Comparison of ENCODE assay signal across 12 cellular contexts in genomic region chr19:34351382-34351802, GRCh38. TPM values are rescaled to one million over a fixed set of nuclear protein-coding genes. Genes with fewer than 3 reads are reported as not detected.
DNase-seq lines count a peak whose midpoint lies in the region; ATAC-seq, FAIRE-seq and TF ChIP-seq lines count a peak whose summit lies in the region.
"Had no signal": no experiment of that assay in that cellular context is flagged by ENCODE, and none has a peak within 500 bp of the region (broad histone marks: within the 10 kb centered on the region; RNA-seq: fewer than 3 reads in every experiment).

No MANE protein-coding gene starts in this region.

- no peak overlapping the region for H3K9ac ChIP-seq in GM12878 (ENCODE audit: control insufficient read depth, insufficient read depth, low read length)
- H3K9ac ChIP-seq: GM23248 had no signal

- H3K27ac ChIP-seq in GM12878 (ENCODE audit: control insufficient read depth, insufficient read depth): no peak overlapping the region
- peak overlapping the region; percentile 46 for H3K27ac ChIP-seq in thymus (ENCODE audit: low read depth)
- H3K27ac ChIP-seq: C4-2B, GM23248 had no signal

- TF ChIP-seq CTCF in GM12878 (IDR thresholded peaks at IDR 0.05 in 2 of 3, conservative IDR thresholded peaks at IDR 0.05 in 1 of 3; ENCODE audit: control insufficient read depth in 2 of 3, extremely low read depth in 1 of 3, insufficient read depth in 1 of 3, low read depth in 3 of 3, low read length in 3 of 3): no peak
- no peak for TF ChIP-seq CTCF in chondrocyte (IDR thresholded peaks at IDR 0.05)

- FAIRE-seq in GM12878 (lab: Jason Lieb, UNC): no peak

- no peak for DNase-seq in activated naive CD8-positive, alpha-beta T cell treated with anti-CD3 and anti-CD28 coated beads, Interleukin-2, amount 50 U/mL, for 24 hours
- peak; percentile 84 for DNase-seq in Jurkat, Clone E6-1 (ENCODE audit: low read depth, low spot score)
- DNase-seq in GM12878 (ENCODE audit: low read depth, low spot score): peak; percentile 25
- no peak for DNase-seq in NCI-H510A (lab: John Stamatoyannopoulos, UW)
- no peak for DNase-seq in chondrocyte (ENCODE audit: low spot score)
- DNase-seq: dermis blood vessel endothelial cell, GM23248, heart left ventricle had no signal

- SMC1A ChIA-PET in GM12878 (lab: Charles Lee; ENCODE audit: uncharacterized antibody, unreplicated experiment): interaction anchor here (1.2 to 1.7 kb wide), 2 partner anchors 9 to 75 kb away, joined by 3 to 4 read pairs; no protein-coding TSS in a partner anchor

- H3K4me3 ChIP-seq in Jurkat, Clone E6-1 (ENCODE audit: low read length): no peak overlapping the region
- H3K4me3 ChIP-seq in GM12878 (no peak overlapping the region), thymus (ENCODE audit: low read length) (no peak overlapping the region)
- H3K4me3 ChIP-seq: GM23248, heart left ventricle had no signal

- no peaks in the 10 kb centered on the region for H3K27me3 Mint-ChIP-seq in activated naive CD8-positive, alpha-beta T cell
- H3K27me3 Mint-ChIP-seq in activated naive CD8-positive, alpha-beta T cell treated with anti-CD3 and anti-CD28 coated beads, Interleukin-2, amount 50 U/mL, for 24 hours: no peaks in the 10 kb centered on the region
- no peaks in the 10 kb centered on the region for H3K27me3 Mint-ChIP-seq in chondrocyte (ENCODE audit: low read depth)

- H3K36me3 ChIP-seq in GM12878 (ENCODE audit: control insufficient read depth in 2 of 2, insufficient read depth in 2 of 2, low read length in 1 of 2) (peaks cover 3 to 4% of the 10 kb centered on the region in 2 experiments; a peak in 3 of 4 replicates), thymus (ENCODE audit: control insufficient read depth, insufficient read depth) (peaks cover 34% of the 10 kb centered on the region)

- POLR2A ChIA-PET in GM12878 (lab: Charles Lee): interaction anchor here (0.6 kb wide), 1 partner anchor 117 kb away, joined by 6 read pairs; no protein-coding TSS in a partner anchor

- CTCF ChIA-PET in GM12878 (lab: Yijun Ruan, JAX): interaction anchor here (1.0 to 1.5 kb wide), 3 partner anchors 8 to 80 kb away, joined by 3 to 5 read pairs (median 4); no protein-coding TSS in a partner anchor

- H3K4me1 ChIP-seq in GM12878 (ENCODE audit: control insufficient read depth, insufficient read depth, low read length): 0 out of 2 replicates have a peak, but pooled peaks cover 4% of the 10 kb centered on the region
- H3K4me1 ChIP-seq in thymus (ENCODE audit: control insufficient read depth, insufficient read depth, low read length): peaks cover 14% of the 10 kb centered on the region
- H3K4me1 ChIP-seq: heart left ventricle had no signal

- H3K4me3 Mint-ChIP-seq in activated naive CD8-positive, alpha-beta T cell: no peak overlapping the region
- no peak overlapping the region for H3K4me3 Mint-ChIP-seq in activated naive CD8-positive, alpha-beta T cell treated with anti-CD3 and anti-CD28 coated beads, Interleukin-2, amount 50 U/mL, for 24 hours
- no peak overlapping the region for H3K4me3 Mint-ChIP-seq in chondrocyte (ENCODE audit: unreplicated experiment)

- H2AFZ ChIP-seq in GM12878 (ENCODE audit: control insufficient read depth, low read depth, low read length): no peak overlapping the region
- H2AFZ ChIP-seq: GM23248 had no signal

- H3K27me3 ChIP-seq in GM12878 (replicated peaks in 1 of 2; ENCODE audit: control insufficient read depth in 2 of 2, insufficient read depth in 2 of 2, low read length in 1 of 2) (no peaks in the 10 kb centered on the region), thymus (ENCODE audit: control insufficient read depth, insufficient read depth) (no peaks in the 10 kb centered on the region)
- H3K27me3 ChIP-seq: heart left ventricle had no signal

- no peak overlapping the region for H3K4me2 ChIP-seq in GM12878 (ENCODE audit: control insufficient read depth, insufficient read depth)

- RAD21 ChIA-PET in GM12878 (lab: Charles Lee; ENCODE audit: unreplicated experiment): interaction anchor here (0.6 kb wide), 1 partner anchor 77 kb away, joined by 4 read pairs; the partner anchor contains the start of gene UBA2

- no peaks in the 10 kb centered on the region for H4K20me1 ChIP-seq in GM12878 (ENCODE audit: control insufficient read depth, insufficient read depth)

- no peak for TF ChIP-seq EP300 in GM12878 (IDR thresholded peaks at IDR 0.05; ENCODE audit: borderline replicate concordance in 1 of 2, control insufficient read depth in 1 of 2, low read depth in 2 of 2, low read length in 2 of 2)

- no peak for TF ChIP-seq POLR2A in GM12878 (IDR thresholded peaks at IDR 0.05; ENCODE audit: low read depth, low read length)

- H3K9me3 ChIP-seq in GM12878 (replicated peaks; ENCODE audit: control insufficient read depth, insufficient read depth, low read length) (no peaks in the 10 kb centered on the region), thymus (ENCODE audit: control insufficient read depth) (no peaks in the 10 kb centered on the region)
- H3K9me3 ChIP-seq: heart left ventricle had no signal

- BruUV-seq in GM12878 (replicated peaks; lab: Mats Ljungman, UMichigan): no TSS peak

- 25% methylated on average over 3 of the region's 3 CpGs for WGBS in GM12878 (ENCODE audit: insufficient coverage, insufficient replicate concordance, low lambda C conversion rate, missing lambda C conversion rate)
- WGBS in thymus: 45% methylated on average over 3 of the region's 3 CpGs

- no peaks in the 10 kb centered on the region for H3K36me3 Mint-ChIP-seq in activated naive CD8-positive, alpha-beta T cell
- H3K36me3 Mint-ChIP-seq in activated naive CD8-positive, alpha-beta T cell treated with anti-CD3 and anti-CD28 coated beads, Interleukin-2, amount 50 U/mL, for 24 hours (ENCODE audit: low read depth): peaks cover 3% of the 10 kb centered on the region
- H3K36me3 Mint-ChIP-seq in chondrocyte (ENCODE audit: low read depth): peaks cover 11% of the 10 kb centered on the region

- H3K4me1 Mint-ChIP-seq in activated naive CD8-positive, alpha-beta T cell (ENCODE audit: low read depth): peaks cover 22% of the 10 kb centered on the region
- peaks cover 16% of the 10 kb centered on the region for H3K4me1 Mint-ChIP-seq in activated naive CD8-positive, alpha-beta T cell treated with anti-CD3 and anti-CD28 coated beads, Interleukin-2, amount 50 U/mL, for 24 hours
- H3K4me1 Mint-ChIP-seq in chondrocyte (ENCODE audit: low read depth): no peaks in the 10 kb centered on the region

- peak overlapping the region; percentile 81 for H3K27ac Mint-ChIP-seq in activated naive CD8-positive, alpha-beta T cell
- H3K27ac Mint-ChIP-seq in activated naive CD8-positive, alpha-beta T cell treated with anti-CD3 and anti-CD28 coated beads, Interleukin-2, amount 50 U/mL, for 24 hours: no peak overlapping the region
- no peak overlapping the region for H3K27ac Mint-ChIP-seq in chondrocyte (ENCODE audit: unreplicated experiment)

- no peak for TF ChIP-seq RAD21 in GM12878 (IDR thresholded peaks at IDR 0.05; ENCODE audit: insufficient read depth, low read depth, low read length)

- H3K9me3 Mint-ChIP-seq in activated naive CD8-positive, alpha-beta T cell (ENCODE audit: low read depth): no peaks in the 10 kb centered on the region
- H3K9me3 Mint-ChIP-seq in activated naive CD8-positive, alpha-beta T cell treated with anti-CD3 and anti-CD28 coated beads, Interleukin-2, amount 50 U/mL, for 24 hours: no peaks in the 10 kb centered on the region
- H3K9me3 Mint-ChIP-seq in chondrocyte (ENCODE audit: low read depth): no peaks in the 10 kb centered on the region

- ATAC-seq in activated naive CD8-positive, alpha-beta T cell treated with anti-CD3 and anti-CD28 coated beads, Interleukin-2, amount 50 U/mL, for 24 hours: no peak
- ATAC-seq in GM12878: peak; percentile 74
- no peak for ATAC-seq in GM21447 (IDR thresholded peaks at IDR 0.05; ENCODE audit: unreplicated experiment)
- ATAC-seq: heart left ventricle had no signal

- in situ Hi-C loops in GM12878 (cut with MboI): no loop called here

- intact Hi-C loops in GM12878 (cut with micrococcal nuclease; ENCODE audit: unreplicated experiment): no loop called here

- no peaks in the 10 kb centered on the region for H3K79me2 ChIP-seq in GM12878 (ENCODE audit: control insufficient read depth, insufficient read depth, low read length)

RNA-seq across cellular contexts. Expression of gene GPI, which starts 13.6 kb away (rescaled TPM):
- polyA plus RNA-seq in Jurkat, Clone E6-1 (2012; ENCODE audit: insufficient read depth, insufficient read length): 407 TPM
- 401 and 455 TPM in 2 replicates for total RNA-seq in GM12878 (2013; cell fraction: nucleolus; rRNA removed)
- total RNA-seq in GM12878 (2014; rRNA removed) (190 and 208 TPM in 2 replicates), GM12878 (2014; rRNA removed; fragmentation: Illumina TruSeq; extraction: Trizol) (132 and 145 TPM in 2 replicates), GM12878 (2021) (389 and 390 TPM in 2 replicates), chondrocyte (209 to 228 TPM (median 221 TPM) in 3 replicates)
- polyA plus RNA-seq in GM12878 (2011; ENCODE audit: low read depth): 425 TPM
- polyA plus RNA-seq in GM12878 (2011; rRNA removed) (73.4 and 161 TPM in 2 replicates), GM12878 (2014; fragmentation: Illumina TruSeq; extraction: Trizol) (164 and 308 TPM in 2 replicates), GM12878 (2014; fragmentation: Nextera tagmentation; extraction: Ambion mirVana) (100 to 1,000 TPM; 124 to 133 TPM), GM12878 (2014; rRNA removed) (171 and 202 TPM in 2 replicates), GM12878 (2016; fragmentation: Nextera tagmentation; extraction: Ambion mirVana) (100 to 1,000 TPM; 387 to 400 TPM), thymus (90.1 TPM)
- 243 and 341 TPM in 2 replicates for polyA plus RNA-seq in GM12878 (2011; cell fraction: cytosol; rRNA removed)
- 464 and 522 TPM in 2 replicates for polyA plus RNA-seq in GM12878 (2011; cell fraction: nucleus; rRNA removed)
- 590 and 669 TPM in 2 replicates for polyA plus RNA-seq in GM12878 (2012)
- 290 and 381 TPM in 2 replicates for polyA minus RNA-seq in GM12878 (2011; rRNA and poly(A)+ RNA removed)
- 243 and 254 TPM in 2 replicates for polyA minus RNA-seq in GM12878 (2011; cell fraction: cytosol; rRNA and poly(A)+ RNA removed)
- 138 and 217 TPM in 2 replicates for polyA minus RNA-seq in GM12878 (2011; cell fraction: nucleus; rRNA and poly(A)+ RNA removed)

RNA-seq across cellular contexts. Expression of gene PDCD2L, which starts 52.8 kb away (rescaled TPM):
- 50.0 TPM for polyA plus RNA-seq in Jurkat, Clone E6-1 (2012; ENCODE audit: insufficient read depth, insufficient read length)
- total RNA-seq in GM12878 (2013; cell fraction: nucleolus; rRNA removed): 19.9 and 25.0 TPM in 2 replicates
- total RNA-seq in GM12878 (2014; rRNA removed): 34.3 and 36.5 TPM in 2 replicates
- total RNA-seq in GM12878 (2014; rRNA removed; fragmentation: Illumina TruSeq; extraction: Trizol): 27.0 and 31.0 TPM in 2 replicates
- 28.0 and 29.9 TPM in 2 replicates for total RNA-seq in GM12878 (2021)
- 14.1 TPM for polyA plus RNA-seq in GM12878 (2011; ENCODE audit: low read depth)
- 41.3 and 47.9 TPM in 2 replicates for polyA plus RNA-seq in GM12878 (2011; rRNA removed)
- 36.8 and 44.3 TPM in 2 replicates for polyA plus RNA-seq in GM12878 (2011; cell fraction: cytosol; rRNA removed)
- 21.6 and 28.4 TPM in 2 replicates for polyA plus RNA-seq in GM12878 (2011; cell fraction: nucleus; rRNA removed)
- polyA plus RNA-seq in GM12878 (2012): 15.9 and 18.3 TPM in 2 replicates
- polyA plus RNA-seq in GM12878 (2014; fragmentation: Illumina TruSeq; extraction: Trizol): 12.2 and 18.2 TPM in 2 replicates
- polyA plus RNA-seq in GM12878 (2014; fragmentation: Nextera tagmentation; extraction: Ambion mirVana): 10 to 100 TPM in 1 of 2 experiments, 1 to 10 TPM in 1; 7.2 to 19.1 TPM
- 32.2 and 32.5 TPM in 2 replicates for polyA plus RNA-seq in GM12878 (2014; rRNA removed)
- polyA plus RNA-seq in GM12878 (2016; fragmentation: Nextera tagmentation; extraction: Ambion mirVana): 10 to 100 TPM; 25.7 to 25.8 TPM
- polyA minus RNA-seq in GM12878 (2011; rRNA and poly(A)+ RNA removed): 32.1 and 36.2 TPM in 2 replicates
- 8.7 and 11.1 TPM in 2 replicates for polyA minus RNA-seq in GM12878 (2011; cell fraction: cytosol; rRNA and poly(A)+ RNA removed)
- 5.7 and 10.2 TPM in 2 replicates for polyA minus RNA-seq in GM12878 (2011; cell fraction: nucleus; rRNA and poly(A)+ RNA removed)
- polyA plus RNA-seq in thymus: 10.5 TPM
- 6.6 to 8.7 TPM (median 8.6 TPM) in 3 replicates for total RNA-seq in chondrocyte

Comparison
In these comparisons a context has a peak if more than half of its experiments do, and no peak if none do; other contexts are left out.
1. DNase-seq: peak in Jurkat, Clone E6-1 (single experiment) and GM12878 (single experiment); none in activated naive CD8-positive, alpha-beta T cell treated with anti-CD3 and anti-CD28 coated beads, Interleukin-2, amount 50 U/mL, for 24 hours (single experiment), NCI-H510A (single experiment) and chondrocyte (single experiment).